Comparison of ENCODE assay signal across 2 cellular contexts in genomic region chr6:117561128-117561527, GRCh38.
A peak's percentile ranks its signal among the peaks of the same experiment; 100 is the strongest.
TF ChIP-seq lines count a peak whose summit lies in the region.

No MANE protein-coding gene starts in this region.

TF ChIP-seq in IMR-90, 13 proteins besides CTCF, POLR2A, EP300 and RAD21:
- TF ChIP-seq NFE2L2 (IDR thresholded peaks at IDR 0.05; ENCODE audit: low read depth, low read length) (no peak), RFX5 (IDR thresholded peaks at IDR 0.05; ENCODE audit: low read depth, low read length) (no peak), SMC3 (IDR thresholded peaks at IDR 0.05; ENCODE audit: low read depth, low read length) (no peak), MAZ (IDR thresholded peaks at IDR 0.05; ENCODE audit: borderline replicate concordance, low read depth, low read length) (no peak), BHLHE40 (IDR thresholded peaks at IDR 0.05; ENCODE audit: low read depth, low read length) (no peak), MAFK (IDR thresholded peaks at IDR 0.05; ENCODE audit: low read depth, low read length) (no peak), ELK1 (IDR thresholded peaks at IDR 0.05; ENCODE audit: borderline replicate concordance, low read depth, low read length) (no peak), CHD1 (IDR thresholded peaks at IDR 0.05; ENCODE audit: low read depth, low read length) (no peak), CEBPB (IDR thresholded peaks at IDR 0.05; ENCODE audit: low read depth, low read length) (no peak)
TF ChIP-seq in IMR-90: peak in this region for 0.

TF ChIP-seq in K562, 482 proteins besides CTCF, POLR2A, EP300 and RAD21:
- TF ChIP-seq CBFA2T3 (IDR thresholded peaks at IDR 0.05) (peak; percentile 66), STAT5A (IDR thresholded peaks at IDR 0.05; ENCODE audit: borderline replicate concordance, low read length) (0 out of 2 replicates have a peak, but pooled peaks have one; percentile 17), CBFA2T2 (conservative IDR thresholded peaks at IDR 0.05) (peak; percentile 29; the same call in 1 of the 2 replicates), SPI1 (IDR thresholded peaks at IDR 0.05; ENCODE audit: borderline replicate concordance, low read depth, low read length) (no peak), GTF2E2 (tag; IDR thresholded peaks at IDR 0.05) (0 out of 2 replicates have a peak, but pooled peaks have one; percentile 21), NR0B1 (IDR thresholded peaks at IDR 0.05; ENCODE audit: partially characterized antibody) (no peak), ARID1B (IDR thresholded peaks at IDR 0.05) (peak; percentile 76), PHTF2 (CRISPR knock-in tag; IDR thresholded peaks at IDR 0.05) (no peak), TEAD4 (IDR thresholded peaks at IDR 0.05; ENCODE audit: low read length) (peak; percentile 47; the same call in 1 of the 2 replicates), TEAD4 (CRISPR knock-in tag; IDR thresholded peaks at IDR 0.05; ENCODE audit: borderline replicate concordance) (no peak), TCF3 (CRISPR knock-in tag; IDR thresholded peaks at IDR 0.05) (peak; percentile 70), ZNF384 (IDR thresholded peaks at IDR 0.05; ENCODE audit: low read depth, low read length) (peak; percentile 63; the same call in 1 of the 2 replicates), SMARCA4 (IDR thresholded peaks at IDR 0.05) (peak; percentile 48), HCFC1 (IDR thresholded peaks at IDR 0.05; ENCODE audit: low read depth, low read length) (no peak), XRCC5 (IDR thresholded peaks at IDR 0.05; ENCODE audit: low read depth, low read length) (no peak), DMBX1 (CRISPR knock-in tag; IDR thresholded peaks at IDR 0.05; ENCODE audit: borderline replicate concordance) (no peak), TAL1 (IDR thresholded peaks at IDR 0.05) (peak; percentile 53), SMARCE1 (IDR thresholded peaks at IDR 0.05) (0 out of 2 replicates have a peak, but pooled peaks have one; percentile 20), DPF2 (IDR thresholded peaks at IDR 0.05) (peak; percentile 40; the same call in 1 of the 2 replicates)
